18 cellular contexts compared by ENCODE assay signal in the genomic region with DNA sequence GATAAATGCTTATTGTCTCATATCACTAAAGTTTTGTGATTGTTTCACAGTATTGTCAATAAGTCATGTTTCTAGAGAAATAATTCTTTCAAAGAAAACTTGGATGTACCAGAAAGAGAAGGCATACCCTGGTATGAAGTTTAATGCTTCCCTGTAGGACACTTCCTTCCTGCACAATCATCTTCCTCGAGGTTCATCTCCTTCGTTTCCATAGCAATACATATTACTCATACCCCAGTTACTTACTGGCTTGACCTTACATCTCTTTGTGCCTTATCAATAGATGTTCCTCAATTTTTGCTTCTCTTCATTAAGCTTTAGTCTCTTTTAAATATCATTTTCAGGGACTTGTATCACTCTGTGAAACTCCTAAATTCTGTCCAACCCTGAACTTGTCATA.
A peak's percentile ranks its signal among the peaks of the same experiment; 100 is the strongest.
DNase-seq lines count a peak whose midpoint lies in the region; ATAC-seq and TF ChIP-seq lines count a peak whose summit lies in the region.
"Had no signal": no experiment of that assay in that cellular context is flagged by ENCODE, and none has a peak within 500 bp of the region (broad histone marks: within the 10 kb centered on the region; RNA-seq: fewer than 3 reads in every experiment).

No MANE protein-coding gene starts in this region.

- H4K20me1 ChIP-seq in GM23248 (ENCODE audit: insufficient read depth) (no peaks in the 10 kb centered on the region), PC-3 (ENCODE audit: low read length) (no peaks in the 10 kb centered on the region)

- WGBS in GM23248 (ENCODE audit: low coverage in 1 of 2, low lambda C conversion rate in 2 of 2, missing lambda C conversion rate in 2 of 2), 2 experiments = 24 to 31% methylated on average over 2 of the region's 2 CpGs
- WGBS in endodermal cell (ENCODE audit: insufficient coverage in 1 of 2, insufficient read length in 1 of 2), 2 experiments = 75 to 91% methylated on average over 2 of the region's 2 CpGs

- H3K4me1 ChIP-seq in A673 (ENCODE audit: insufficient read depth, low read length, poor library complexity, severe bottlenecking) = peaks cover 58% of the 10 kb centered on the region
- no peaks in the 10 kb centered on the region for H3K4me1 ChIP-seq in GM23248 (ENCODE audit: insufficient read depth)
- 0 out of 2 replicates have a peak, but pooled peaks cover 4% of the 10 kb centered on the region for H3K4me1 ChIP-seq in PC-3 (ENCODE audit: insufficient read depth, low read length)
- no peaks in the 10 kb centered on the region for H3K4me1 ChIP-seq in BE2C
- no peaks in the 10 kb centered on the region for H3K4me1 ChIP-seq in endodermal cell (ENCODE audit: control insufficient read depth, insufficient read depth, low read length)

- H3K4me3 Mint-ChIP-seq in endodermal cell = no peak overlapping the region
- H3K4me3 Mint-ChIP-seq: B cell had no signal

- intact Hi-C loops in A673 (cut with micrococcal nuclease; ENCODE audit: unreplicated experiment) = no loop called here
- intact Hi-C loops in PC-3 (cut with micrococcal nuclease) = no loop called here

- no peak overlapping the region for H3K27ac Mint-ChIP-seq in endodermal cell
- H3K27ac Mint-ChIP-seq: B cell had no signal

- no peaks in the 10 kb centered on the region for H3K9me3 ChIP-seq in A673 (ENCODE audit: low read depth, low read length, poor library complexity, severe bottlenecking)
- no peaks in the 10 kb centered on the region for H3K9me3 ChIP-seq in GM23248 (ENCODE audit: low read depth)
- no peaks in the 10 kb centered on the region for H3K9me3 ChIP-seq in PC-3 (ENCODE audit: low read length)
- H3K9me3 ChIP-seq in BE2C = no peaks in the 10 kb centered on the region
- no peaks in the 10 kb centered on the region for H3K9me3 ChIP-seq in endodermal cell (ENCODE audit: control insufficient read depth, low read length)

- POLR2A ChIA-PET in A673 (lab: Charles Lee; ENCODE audit: low non-redundant PET) = no interaction called here
- POLR2A ChIA-PET in PC-3 (lab: Charles Lee; ENCODE audit: unreplicated experiment) = interaction anchor here (0.7 kb wide), 1 partner anchor 776 kb away, joined by 3 read pairs; no protein-coding TSS in a partner anchor

- BruUV-seq in A673 (replicated peaks; lab: Mats Ljungman, UMichigan) (no TSS peak), PC-3 (replicated peaks; lab: Mats Ljungman, UMichigan) (no TSS peak)

- H2AFZ ChIP-seq in GM23248 = no peak overlapping the region
- H2AFZ ChIP-seq in PC-3 (ENCODE audit: low read length) = no peak overlapping the region

- H3K4me3 ChIP-seq in A673 (ENCODE audit: low read depth, low read length, poor library complexity, severe bottlenecking) (no peak overlapping the region), GM23248 (no peak overlapping the region), PC-3 (ENCODE audit: low read length) (no peak overlapping the region), fibroblast of mammary gland (ENCODE audit: control insufficient read depth, low read depth, low read length) (no peak overlapping the region), BE2C (ENCODE audit: low read depth, low read length) (no peak overlapping the region), endodermal cell (ENCODE audit: low read length) (no peak overlapping the region)

- H3K4me2 ChIP-seq in GM23248 (ENCODE audit: unreplicated experiment) = no peak overlapping the region
- no peak overlapping the region for H3K4me2 ChIP-seq in PC-3 (ENCODE audit: low read length)

- H3K27me3 Mint-ChIP-seq in endodermal cell (ENCODE audit: insufficient read depth) = peaks cover 18% of the 10 kb centered on the region

- H3K9me3 Mint-ChIP-seq in endodermal cell = no peaks in the 10 kb centered on the region

- DNase-seq in A673 (ENCODE audit: low spot score) = peak; percentile 59
- peak; percentile 22 for DNase-seq in GM23248
- no peak for DNase-seq in PC-3
- DNase-seq in fibroblast of mammary gland (ENCODE audit: low read depth) = peak; percentile 45
- DNase-seq in BE2C = no peak
- DNase-seq in endodermal cell = no peak
- no peak for DNase-seq in hepatic stellate cell (ENCODE audit: low spot score)
- DNase-seq: DMS153, KBM-7, NCI-H1105 treated with DMSO at 0.1 percent for 48 hours, NCI-H187 treated with DMSO at 0.1 percent for 48 hours, NCI-H2171, NCI-H446 treated with DMSO at 0.1 percent for 48 hours, NCI-H774, SHP77 treated with DMSO at 0.1 percent for 48 hours had no signal

- H3K79me2 ChIP-seq in GM23248 (ENCODE audit: insufficient read depth) = no peaks in the 10 kb centered on the region
- no peaks in the 10 kb centered on the region for H3K79me2 ChIP-seq in PC-3 (ENCODE audit: low read length)

- no peak overlapping the region for H3K9ac ChIP-seq in GM23248
- no peak overlapping the region for H3K9ac ChIP-seq in PC-3 (ENCODE audit: low read length)
- no peak overlapping the region for H3K9ac ChIP-seq in endodermal cell (ENCODE audit: extremely low read depth, low read length, poor library complexity, severe bottlenecking)

- H3K36me3 ChIP-seq in A673 (ENCODE audit: insufficient read depth, low read length, poor library complexity, severe bottlenecking) (no peaks in the 10 kb centered on the region), GM23248 (ENCODE audit: low read depth) (no peaks in the 10 kb centered on the region), PC-3 (ENCODE audit: low read depth, low read length) (no peaks in the 10 kb centered on the region), BE2C (no peaks in the 10 kb centered on the region), endodermal cell (ENCODE audit: control insufficient read depth, insufficient read depth, low read length) (no peaks in the 10 kb centered on the region)

- H3F3A ChIP-seq in GM23248 (ENCODE audit: insufficient read depth) (no peaks in the 10 kb centered on the region; the same call in 1 of the 2 replicates), PC-3 (ENCODE audit: low read length, unreplicated experiment) (no peaks in the 10 kb centered on the region)

- H3K9me2 ChIP-seq in GM23248 (ENCODE audit: insufficient read depth) (no peaks in the 10 kb centered on the region), PC-3 (replicated peaks; ENCODE audit: low read length) (no peaks in the 10 kb centered on the region)

- in situ Hi-C loops in GM23248 (cut with MboI) = loop anchor here (10.0 kb wide), 1 partner anchor 365 kb away; no protein-coding TSS in a partner anchor

- peak; percentile 24; the same call in 1 of the 2 replicates for ATAC-seq in PC-3
- no peak for ATAC-seq in GM18858 (IDR thresholded peaks at IDR 0.05; ENCODE audit: unreplicated experiment)

- CTCF ChIA-PET in A673 (lab: Charles Lee) (no interaction called here), PC-3 (lab: Charles Lee) (no interaction called here)

- H3K4me1 Mint-ChIP-seq in endodermal cell = peaks cover 19% of the 10 kb centered on the region
- H3K4me1 Mint-ChIP-seq: B cell had no signal

- no peaks in the 10 kb centered on the region for H3K36me3 Mint-ChIP-seq in endodermal cell (ENCODE audit: low read depth)

- H3K27ac ChIP-seq in A673 (ENCODE audit: low read depth, low read length, poor library complexity, severe bottlenecking) (no peak overlapping the region), GM23248 (no peak overlapping the region), PC-3 (ENCODE audit: low read length) (no peak overlapping the region), endodermal cell (ENCODE audit: low read depth, low read length) (no peak overlapping the region)
- H3K27ac ChIP-seq: HL-60 had no signal

- TF ChIP-seq CTCF in A673 (conservative IDR thresholded peaks at IDR 0.05; ENCODE audit: low read depth, low read length) (no peak), PC-3 (conservative IDR thresholded peaks at IDR 0.05; ENCODE audit: low read depth, low read length) (no peak), fibroblast of mammary gland (conservative IDR thresholded peaks at IDR 0.05; ENCODE audit: control insufficient read depth, insufficient read depth, low read depth, low read length) (no peak), BE2C (IDR thresholded peaks at IDR 0.05; ENCODE audit: low read depth, low read length) (no peak), endodermal cell (conservative IDR thresholded peaks at IDR 0.05) (no peak)

- H3K27me3 ChIP-seq in A673 (replicated peaks; ENCODE audit: insufficient read depth, low read depth, low read length, poor library complexity) (no peaks in the 10 kb centered on the region), GM23248 (replicated peaks; ENCODE audit: insufficient read depth) (no peaks in the 10 kb centered on the region), PC-3 (ENCODE audit: low read length) (no peaks in the 10 kb centered on the region), BE2C (no peaks in the 10 kb centered on the region), endodermal cell (ENCODE audit: control insufficient read depth, insufficient read depth, low read length, poor library complexity, severe bottlenecking) (peaks cover 30% of the 10 kb centered on the region)

Comparison
In these comparisons a context has a peak if more than half of its experiments do, and no peak if none do; other contexts are left out.
1. DNase-seq: peak in A673 (single experiment), GM23248 (single experiment) and fibroblast of mammary gland (single experiment); none in PC-3 (single experiment), BE2C (single experiment), endodermal cell (single experiment) and hepatic stellate cell (single experiment).